ENCODE assay signal across 13 cellular contexts in genomic region chr10:63105811-63106755, GRCh38. TPM values are rescaled to one million over a fixed set of nuclear protein-coding genes. Genes with fewer than 3 reads are reported as not detected.
DNase-seq lines count a peak whose midpoint lies in the region; ATAC-seq, FAIRE-seq and TF ChIP-seq lines count a peak whose summit lies in the region.
"Had no signal": no experiment of that assay in that cellular context is flagged by ENCODE, and none has a peak within 500 bp of the region (broad histone marks: within the 10 kb centered on the region; RNA-seq: fewer than 3 reads in every experiment).

No MANE protein-coding gene starts in this region.

- H3K9ac ChIP-seq in iPS-20b (ENCODE audit: low read depth, low read length), result no peak overlapping the region

- no peaks in the 10 kb centered on the region for H3K27me3 ChIP-seq in MG63
- H3K27me3 ChIP-seq in iPS-20b (ENCODE audit: insufficient read depth, low read length), result no peaks in the 10 kb centered on the region
- H3K27me3 ChIP-seq in suprapubic skin, result no peaks in the 10 kb centered on the region

- peak overlapping the region; percentile 72 for H3K27ac Mint-ChIP-seq in chondrocyte (ENCODE audit: unreplicated experiment)

- no peaks in the 10 kb centered on the region for H3K27me3 Mint-ChIP-seq in chondrocyte (ENCODE audit: low read depth)

- peaks cover 22% of the 10 kb centered on the region for H3K4me1 Mint-ChIP-seq in chondrocyte (ENCODE audit: low read depth)

- H3K9me3 Mint-ChIP-seq in chondrocyte (ENCODE audit: low read depth), result no peaks in the 10 kb centered on the region
- H3K9me3 Mint-ChIP-seq: central memory CD8-positive, alpha-beta T cell had no signal

- H3K36me3 Mint-ChIP-seq in chondrocyte (ENCODE audit: low read depth), result peaks cover 2% of the 10 kb centered on the region

- no peak for ATAC-seq in HG03439 (IDR thresholded peaks at IDR 0.05; ENCODE audit: unreplicated experiment)
- ATAC-seq in GM18868 (IDR thresholded peaks at IDR 0.05; ENCODE audit: unreplicated experiment), result no peak
- ATAC-seq: stimulated activated naive CD8-positive, alpha-beta T cell treated with anti-CD3 and anti-CD28 coated beads, Interleukin-15, Interleukin-2, amounts not matched to agents 100 U/mL and 50 U/mL, for 24 hours had no signal

- H3K36me3 ChIP-seq in MG63, result no peaks in the 10 kb centered on the region
- H3K36me3 ChIP-seq in iPS-20b (ENCODE audit: insufficient read depth, low read depth, low read length), result no peaks in the 10 kb centered on the region
- no peaks in the 10 kb centered on the region for H3K36me3 ChIP-seq in suprapubic skin

- DNase-seq in MG63 (peak; percentile 81), chondrocyte (ENCODE audit: low spot score) (no peak), suprapubic skin (ENCODE audit: low spot score in 2 of 2) (peak; percentile 67 to 81), germinal center (ENCODE audit: low spot score) (no peak), frontal cortex (ENCODE audit: low spot score in 2 of 2) (no peak)
- DNase-seq: activated CD8-positive, alpha-beta memory T cell treated with anti-CD3 and anti-CD28 coated beads, Interleukin-2, amount 50 U/mL, for 4 hours; NCI-H2171 treated with DMSO at 0.1 percent for 48 hours; stimulated activated CD4-positive, alpha-beta T cell treated with anti-CD3 and anti-CD28 coated beads, Interleukin-12 subunit alpha, Interleukin-12 subunit beta, amount 100 ng/mL, for 4 hours; stimulated activated naive CD8-positive, alpha-beta T cell treated with anti-CD3 and anti-CD28 coated beads, Interleukin-15, Interleukin-2, amounts not matched to agents 100 U/mL and 50 U/mL, for 24 hours had no signal

- FAIRE-seq in frontal cortex (lab: Jason Lieb, UNC), result no peak

- H3K4me3 ChIP-seq in MG63 (no peak overlapping the region), iPS-20b (ENCODE audit: low read length) (peak overlapping the region; percentile 23; the same call in 1 of the 2 replicates), suprapubic skin (no peak overlapping the region)

- TF ChIP-seq CTCF in chondrocyte (IDR thresholded peaks at IDR 0.05) (no peak), suprapubic skin (IDR thresholded peaks at IDR 0.05) (no peak)

- no peak for TF ChIP-seq POLR2A in suprapubic skin (IDR thresholded peaks at IDR 0.05)

- H3K4me1 ChIP-seq in iPS-20b (ENCODE audit: insufficient read depth, low read length) (peaks cover 9% of the 10 kb centered on the region), suprapubic skin (peaks cover 12% of the 10 kb centered on the region)

- H3K27ac ChIP-seq in iPS-20b (ENCODE audit: low read length), result no peak overlapping the region
- H3K27ac ChIP-seq in suprapubic skin, result peak overlapping the region; percentile 46

- TF ChIP-seq EP300 in suprapubic skin (IDR thresholded peaks at IDR 0.05), result no peak

- WGBS in suprapubic skin, result 38% methylated on average over 11 of the region's 11 CpGs

- H3K4me3 Mint-ChIP-seq in chondrocyte (ENCODE audit: unreplicated experiment), result no peak overlapping the region
- H3K4me3 Mint-ChIP-seq: central memory CD8-positive, alpha-beta T cell had no signal

- H3K9me3 ChIP-seq in MG63 (no peaks in the 10 kb centered on the region), iPS-20b (ENCODE audit: insufficient read depth, low read depth, low read length) (no peaks in the 10 kb centered on the region), suprapubic skin (no peaks in the 10 kb centered on the region)

RNA-seq across cellular contexts. Expression of gene NRBF2, which starts 27.0 kb away (rescaled TPM):
- total RNA-seq in MG63 (2014; rRNA removed; shearing (Covaris generic); ENCODE audit: low replicate concordance), result 32.9 and 34.8 TPM in 2 replicates
- 32.0 to 45.2 TPM (median 44.1 TPM) in 3 replicates for total RNA-seq in chondrocyte
- 10 to 100 TPM; 10.9 to 23.2 (median 13.9) TPM for total RNA-seq in suprapubic skin
- total RNA-seq in frontal cortex, result 20.4 TPM

Comparison
In these comparisons a context has a peak if more than half of its experiments do, and no peak if none do; other contexts are left out.
1. DNase-seq: peak in MG63 (single experiment) and suprapubic skin (2 of 2); none in chondrocyte (single experiment), germinal center (single experiment) and frontal cortex (0 of 2).